8 cellular contexts compared by ENCODE assay signal in the genomic region with DNA sequence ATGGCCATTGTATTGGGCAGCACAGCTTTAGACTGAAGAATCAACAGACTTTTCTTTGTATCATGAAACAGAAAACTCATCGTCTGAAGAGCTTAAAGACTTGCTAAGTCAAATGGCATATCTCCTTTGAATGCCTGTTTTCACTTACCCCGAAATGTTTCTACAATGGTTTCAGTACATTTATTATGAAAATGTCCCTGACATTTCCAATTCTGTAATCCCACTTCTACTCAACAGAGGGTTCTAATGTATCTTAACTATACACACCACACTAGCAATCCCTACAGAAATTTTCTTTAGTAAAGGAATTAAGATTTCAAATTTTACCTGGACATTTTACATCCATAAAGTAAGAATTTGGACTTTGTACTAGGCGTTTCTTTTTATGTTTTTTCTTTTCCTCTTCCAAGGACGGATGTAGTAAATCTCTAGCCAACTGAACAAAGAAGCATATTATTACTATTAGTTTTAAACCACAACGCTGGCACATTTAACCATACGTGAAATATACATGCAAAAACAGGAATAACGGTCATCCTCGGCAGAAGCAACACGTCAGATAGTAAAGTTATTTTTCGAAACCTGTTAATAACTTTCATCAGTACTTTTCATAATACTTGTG.
A peak's percentile ranks its signal among the peaks of the same experiment; 100 is the strongest.
DNase-seq lines count a peak whose midpoint lies in the region; ATAC-seq and TF ChIP-seq lines count a peak whose summit lies in the region.

No MANE protein-coding gene starts in this region.

- H3K4me3 ChIP-seq in GM12864 (ENCODE audit: low read depth, low read length) (peak overlapping the region; percentile 75), RWPE2 (ENCODE audit: severe bottlenecking) (peak overlapping the region; percentile 87), neutrophil (ENCODE audit: low read depth in 1 of 2, low read length in 1 of 2) (peak overlapping the region; percentile 97 to 98)

- peak overlapping the region; percentile 81 for H3K27ac ChIP-seq in RWPE2 (ENCODE audit: poor library complexity, severe bottlenecking)
- H3K27ac ChIP-seq in neutrophil: peak overlapping the region; percentile 90

- no peak for TF ChIP-seq CTCF in GM12864 (IDR thresholded peaks at IDR 0.05; ENCODE audit: low read depth, low read length, missing control alignments)
- peak; percentile 13 for TF ChIP-seq CTCF in RWPE2 (IDR thresholded peaks at IDR 0.05; ENCODE audit: poor library complexity, severe bottlenecking)
- no peak for TF ChIP-seq CTCF in neutrophil (IDR thresholded peaks at IDR 0.05)

- TF ChIP-seq POLR2A in erythroblast (IDR thresholded peaks at IDR 0.05; ENCODE audit: low read length): no peak

- H3K36me3 ChIP-seq in RWPE2 (ENCODE audit: low read depth) (peaks cover 36% of the 10 kb centered on the region), neutrophil (peaks cover 22% of the 10 kb centered on the region)

- H3K4me1 ChIP-seq in RWPE2 (ENCODE audit: insufficient read depth, poor library complexity, severe bottlenecking) (no peaks in the 10 kb centered on the region), neutrophil (ENCODE audit: control insufficient read depth in 1 of 2, insufficient read depth in 1 of 2, low read depth in 1 of 2, low read length in 1 of 2) (peaks cover 13 to 20% of the 10 kb centered on the region in 2 experiments)

- no peaks in the 10 kb centered on the region for H3K9me3 ChIP-seq in RWPE2 (ENCODE audit: severe bottlenecking)
- no peaks in the 10 kb centered on the region for H3K9me3 ChIP-seq in neutrophil

- no peak for ATAC-seq in RWPE2 (ENCODE audit: low read depth)
- ATAC-seq in GM19328 (IDR thresholded peaks at IDR 0.05; ENCODE audit: unreplicated experiment): no peak

- no peak for DNase-seq in GM12864 (ENCODE audit: low read depth)
- no peak for DNase-seq in RWPE2 (ENCODE audit: low spot score)
- peak; percentile 29 to 58 for DNase-seq in erythroblast (lab: John Stamatoyannopoulos, UW)
- DNase-seq in DMS79 treated with DMSO at 0.1 percent for 48 hours (lab: John Stamatoyannopoulos, UW): no peak
- no peak for DNase-seq in NCI-H2171 (lab: John Stamatoyannopoulos, UW)
- DNase-seq in NCI-H774 (lab: John Stamatoyannopoulos, UW): no peak

- H3K27me3 ChIP-seq in RWPE2 (ENCODE audit: insufficient read depth, poor library complexity, severe bottlenecking): no peaks in the 10 kb centered on the region
- H3K27me3 ChIP-seq in neutrophil: no peaks in the 10 kb centered on the region

Comparison
In these comparisons a context has a peak if more than half of its experiments do, and no peak if none do; other contexts are left out.
1. DNase-seq: peak in erythroblast (2 of 2); none in GM12864 (single experiment), RWPE2 (single experiment), DMS79 treated with DMSO at 0.1 percent for 48 hours (single experiment), NCI-H2171 (single experiment) and NCI-H774 (single experiment).
2. Peak in every context shown above with its lines, with median percentiles within 50 percentile points of each other: H3K4me3 ChIP-seq.